15 cellular contexts compared by ENCODE assay signal in the genomic region with DNA sequence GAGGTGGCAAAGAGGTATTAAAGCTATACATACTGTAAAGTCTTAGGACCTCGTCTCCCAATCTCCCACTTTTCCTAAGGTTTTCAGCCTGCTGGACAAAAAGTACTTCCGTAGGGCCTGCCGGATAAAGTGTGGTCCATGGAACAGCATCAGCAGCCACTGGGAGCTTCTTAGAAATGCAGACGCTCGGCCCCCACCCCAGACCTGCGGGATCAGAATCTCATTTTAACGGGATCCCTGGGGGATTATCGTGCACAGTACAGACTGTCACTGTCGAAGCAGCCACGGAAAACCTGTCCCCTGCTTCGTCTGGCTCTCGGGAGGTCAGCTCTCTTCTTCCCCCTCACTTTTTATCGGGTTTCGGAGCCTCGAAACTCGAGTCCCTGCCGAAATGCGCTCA. TPM values are rescaled to one million over a fixed set of nuclear protein-coding genes. Genes with fewer than 3 reads are reported as not detected.
DNase-seq lines count a peak whose midpoint lies in the region; FAIRE-seq and TF ChIP-seq lines count a peak whose summit lies in the region.
"Had no signal": no experiment of that assay in that cellular context is flagged by ENCODE, and none has a peak within 500 bp of the region (broad histone marks: within the 10 kb centered on the region; RNA-seq: fewer than 3 reads in every experiment).

No MANE protein-coding gene starts in this region.

- 47% methylated on average over 18 of the region's 18 CpGs; no CpG with 5 or more reads in 1 of the 2 donors for WGBS in transverse colon (ENCODE audit: low coverage in 1 of 2), 2 donors

- no peaks in the 10 kb centered on the region for H3K36me3 Mint-ChIP-seq in mesothelial cell of epicardium
- H3K36me3 Mint-ChIP-seq in activated T-helper 2 cell treated with anti-CD3 and anti-CD28 coated beads, Interferon-gamma antibody, Interleukin-2, Interleukin-4, amounts not matched to agents 10 μg/mL and 5 μg/mL and 100 μg/mL, durations not matched to agents 14 hours and 24 hours and 36 hours (ENCODE audit: low read depth): no peaks in the 10 kb centered on the region
- H3K36me3 Mint-ChIP-seq: activated naive CD8-positive, alpha-beta T cell treated with anti-CD3 and anti-CD28 coated beads for 36 hours; naive B cell; stimulated activated naive B cell treated with anti-CD40 and anti-IgM and Interleukin-4, amounts not matched to agents 10 μg/mL and 1 μg/mL and 100 μg/mL, for 72 hours had no signal

- H3K36me3 ChIP-seq in transverse colon (no peaks in the 10 kb centered on the region), SJCRH30 (no peaks in the 10 kb centered on the region)

- peaks cover 3% of the 10 kb centered on the region for H3K9me3 Mint-ChIP-seq in mesothelial cell of epicardium
- no peaks in the 10 kb centered on the region for H3K9me3 Mint-ChIP-seq in activated T-helper 2 cell treated with anti-CD3 and anti-CD28 coated beads, Interferon-gamma antibody, Interleukin-2, Interleukin-4, amounts not matched to agents 10 μg/mL and 5 μg/mL and 100 μg/mL, durations not matched to agents 14 hours and 24 hours and 36 hours
- H3K9me3 Mint-ChIP-seq: activated naive CD8-positive, alpha-beta T cell treated with anti-CD3 and anti-CD28 coated beads for 36 hours; stimulated activated naive B cell treated with anti-CD40 and anti-IgM and Interleukin-4, amounts not matched to agents 10 μg/mL and 1 μg/mL and 100 μg/mL, for 72 hours had no signal

- H3K27me3 ChIP-seq in transverse colon (peaks cover 37% of the 10 kb centered on the region), SJCRH30 (no peaks in the 10 kb centered on the region)

- no peaks in the 10 kb centered on the region for H3K4me1 Mint-ChIP-seq in mesothelial cell of epicardium
- no peaks in the 10 kb centered on the region for H3K4me1 Mint-ChIP-seq in activated T-helper 2 cell treated with anti-CD3 and anti-CD28 coated beads, Interferon-gamma antibody, Interleukin-2, Interleukin-4, amounts not matched to agents 10 μg/mL and 5 μg/mL and 100 μg/mL, durations not matched to agents 14 hours and 24 hours and 36 hours (ENCODE audit: low read depth)
- H3K4me1 Mint-ChIP-seq: activated naive CD8-positive, alpha-beta T cell treated with anti-CD3 and anti-CD28 coated beads for 36 hours had no signal

- intact Hi-C loops in transverse colon (cut with DNase I; ENCODE audit: low total_unique reads): no loop called here
- intact Hi-C loops in activated T-helper 2 cell treated with anti-CD3 and anti-CD28 coated beads, Interferon-gamma antibody, Interleukin-2, Interleukin-4, amounts not matched to agents 10 μg/mL and 5 μg/mL and 100 μg/mL, durations not matched to agents 14 hours and 24 hours and 36 hours (cut with micrococcal nuclease): no loop called here

- in situ Hi-C loops in transverse colon (cut with MboI; ENCODE audit: low pct_ligation_motif_present in 1 of 4, low pct_unique_long_range_greater_than_20kb in 1 of 4, low sequenced_read_pairs in 3 of 4): no loop called here

- no peak overlapping the region for H3K27ac Mint-ChIP-seq in mesothelial cell of epicardium
- H3K27ac Mint-ChIP-seq in activated T-helper 2 cell treated with anti-CD3 and anti-CD28 coated beads, Interferon-gamma antibody, Interleukin-2, Interleukin-4, amounts not matched to agents 10 μg/mL and 5 μg/mL and 100 μg/mL, durations not matched to agents 14 hours and 24 hours and 36 hours: no peak overlapping the region
- H3K27ac Mint-ChIP-seq: activated CD8-positive, alpha-beta T cell treated with anti-CD3 and anti-CD28 coated beads, Interleukin-2, amount 10 ng/mL, durations not matched to agents 7 days and 5 days; activated naive CD8-positive, alpha-beta T cell treated with anti-CD3 and anti-CD28 coated beads for 36 hours; naive B cell; stimulated activated naive B cell treated with anti-CD40 and anti-IgM and Interleukin-4, amounts not matched to agents 10 μg/mL and 1 μg/mL and 100 μg/mL, for 72 hours had no signal

- TF ChIP-seq EP300 in transverse colon (IDR thresholded peaks at IDR 0.05; ENCODE audit: low read depth): no peak

- H3K27me3 Mint-ChIP-seq in mesothelial cell of epicardium (ENCODE audit: low read depth): peaks cover 84% of the 10 kb centered on the region
- H3K27me3 Mint-ChIP-seq in activated T-helper 2 cell treated with anti-CD3 and anti-CD28 coated beads, Interferon-gamma antibody, Interleukin-2, Interleukin-4, amounts not matched to agents 10 μg/mL and 5 μg/mL and 100 μg/mL, durations not matched to agents 14 hours and 24 hours and 36 hours (ENCODE audit: low read depth): peaks cover 42% of the 10 kb centered on the region

- TF ChIP-seq CTCF in mesothelial cell of epicardium (IDR thresholded peaks at IDR 0.05; ENCODE audit: unreplicated experiment) (no peak), transverse colon (IDR thresholded peaks at IDR 0.05) (no peak)

- no peak for FAIRE-seq in HTR-8/SVneo (lab: Jason Lieb, UNC)

- peak overlapping the region; percentile 44 for H3K4me3 Mint-ChIP-seq in mesothelial cell of epicardium
- no peak overlapping the region for H3K4me3 Mint-ChIP-seq in activated T-helper 2 cell treated with anti-CD3 and anti-CD28 coated beads, Interferon-gamma antibody, Interleukin-2, Interleukin-4, amounts not matched to agents 10 μg/mL and 5 μg/mL and 100 μg/mL, durations not matched to agents 14 hours and 24 hours and 36 hours (ENCODE audit: low read depth)
- H3K4me3 Mint-ChIP-seq: activated CD8-positive, alpha-beta T cell treated with anti-CD3 and anti-CD28 coated beads, Interleukin-2, amount 10 ng/mL, durations not matched to agents 7 days and 5 days; activated naive CD8-positive, alpha-beta T cell treated with anti-CD3 and anti-CD28 coated beads for 36 hours; stimulated activated naive B cell treated with anti-CD40 and anti-IgM and Interleukin-4, amounts not matched to agents 10 μg/mL and 1 μg/mL and 100 μg/mL, for 72 hours had no signal

- H3K9me3 ChIP-seq in transverse colon (no peaks in the 10 kb centered on the region), SJCRH30 (replicated peaks) (no peaks in the 10 kb centered on the region)

- no peak for TF ChIP-seq POLR2A in transverse colon (IDR thresholded peaks at IDR 0.05)

- H3K4me3 ChIP-seq in transverse colon (peak overlapping the region in 3 of 4 donors; percentile 25 to 54 (median 37)), SJCRH30 (no peak overlapping the region)
- H3K4me3 ChIP-seq: PC-9 had no signal

- H3K27ac ChIP-seq in transverse colon: no peak overlapping the region
- no peak overlapping the region for H3K27ac ChIP-seq in SJCRH30
- H3K27ac ChIP-seq: PC-9 had no signal

- DNase-seq in NCI-H524 (lab: John Stamatoyannopoulos, UW) (peak; percentile 39 to 48), NCI-H524 treated with DMSO at 0.1 percent for 48 hours (lab: John Stamatoyannopoulos, UW) (no peak), ecto neural progenitor cell (ENCODE audit: low spot score) (peak; percentile 44), mesothelial cell of epicardium (ENCODE audit: low spot score in 2 of 2, unreplicated experiment in 2 of 2) (no peak), transverse colon (no peak), HTR-8/SVneo (ENCODE audit: insufficient read length, low spot score) (no peak), SJCRH30 (no peak)
- DNase-seq in activated T-helper 2 cell treated with anti-CD3 and anti-CD28 coated beads, Interferon-gamma antibody, Interleukin-2, Interleukin-4, amounts not matched to agents 10 μg/mL and 5 μg/mL and 100 μg/mL, durations not matched to agents 14 hours and 24 hours and 36 hours (ENCODE audit: low spot score): no peak
- DNase-seq: activated CD8-positive, alpha-beta T cell treated with anti-CD3 and anti-CD28 coated beads, Interleukin-2, amount 10 ng/mL, durations not matched to agents 7 days and 5 days; activated naive CD8-positive, alpha-beta T cell treated with anti-CD3 and anti-CD28 coated beads for 36 hours; Kasumi-1; naive B cell; NCI-H2029 treated with DMSO at 0.1 percent for 48 hours; stimulated activated naive B cell treated with anti-CD40 and anti-IgM and Interleukin-4, amounts not matched to agents 10 μg/mL and 1 μg/mL and 100 μg/mL, for 72 hours had no signal

- H3K4me1 ChIP-seq in transverse colon (no peaks in the 10 kb centered on the region), SJCRH30 (no peaks in the 10 kb centered on the region)

RNA-seq across cellular contexts. Expression of a gene that starts 0.8 kb away (rescaled TPM):
- 0.98 to 1.0 TPM (median 0.99 TPM) in 3 replicates for total RNA-seq in mesothelial cell of epicardium
- under 1 TPM in 2 of 4 donors, not detected in 2; 0.41 to 0.64 TPM for total RNA-seq in transverse colon
- total RNA-seq in SJCRH30 (2014; rRNA removed; shearing (Covaris generic)): 0.13 and 0.22 TPM in 2 replicates
- total RNA-seq in activated T-helper 2 cell treated with anti-CD3 and anti-CD28 coated beads, Interferon-gamma antibody, Interleukin-2, Interleukin-4, amounts not matched to agents 10 μg/mL and 5 μg/mL and 100 μg/mL, durations not matched to agents 14 hours and 24 hours and 36 hours: 0.02 TPM in 1 of 2 replicates, not detected in the other
- total RNA-seq: activated CD8-positive, alpha-beta T cell treated with anti-CD3 and anti-CD28 coated beads, Interleukin-2, amount 10 ng/mL, durations not matched to agents 7 days and 5 days; activated naive CD8-positive, alpha-beta T cell treated with anti-CD3 and anti-CD28 coated beads for 36 hours had no signal

Comparison
In these comparisons a context has a peak if more than half of its experiments do, and no peak if none do; other contexts are left out.
1. DNase-seq: peak in NCI-H524 (2 of 2) and ecto neural progenitor cell (single experiment); none in NCI-H524 treated with DMSO at 0.1 percent for 48 hours (single experiment), mesothelial cell of epicardium (0 of 2), transverse colon (single experiment), HTR-8/SVneo (single experiment), SJCRH30 (0 of 2) and activated T-helper 2 cell treated with anti-CD3 and anti-CD28 coated beads, Interferon-gamma antibody, Interleukin-2, Interleukin-4, amounts not matched to agents 10 μg/mL and 5 μg/mL and 100 μg/mL, durations not matched to agents 14 hours and 24 hours and 36 hours (single experiment).